ENCODE assay signal across 17 cellular contexts in the genomic region with DNA sequence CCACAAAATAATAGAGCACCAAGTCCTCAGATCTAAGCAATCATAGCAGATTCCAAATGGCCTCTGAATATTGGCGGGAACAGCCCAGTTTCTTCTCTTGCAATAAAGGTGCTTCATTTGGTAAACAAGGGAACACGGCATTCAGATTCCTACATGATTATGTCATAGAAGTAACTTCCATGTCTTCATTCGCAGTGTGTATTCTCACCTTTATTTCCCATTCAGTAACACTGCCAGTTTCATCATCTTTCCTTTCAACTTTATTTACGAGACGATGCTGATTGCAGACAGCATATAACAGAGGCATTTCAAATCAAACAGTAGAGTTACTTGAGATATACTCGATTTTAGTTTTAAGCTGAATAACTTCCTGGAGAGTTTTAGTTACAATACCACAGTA. TPM values are rescaled to one million over a fixed set of nuclear protein-coding genes. Genes with fewer than 3 reads are reported as not detected.
A peak's percentile ranks its signal among the peaks of the same experiment; 100 is the strongest.
DNase-seq lines count a peak whose midpoint lies in the region; ATAC-seq and TF ChIP-seq lines count a peak whose summit lies in the region.
"Had no signal": no experiment of that assay in that cellular context is flagged by ENCODE, and none has a peak within 500 bp of the region (broad histone marks: within the 10 kb centered on the region; RNA-seq: fewer than 3 reads in every experiment).

No MANE protein-coding gene starts in this region.

- H3K4me3 ChIP-seq in RWPE2 (ENCODE audit: severe bottlenecking): no peak overlapping the region
- H3K4me3 ChIP-seq: esophagus muscularis mucosa, spleen had no signal

- DNase-seq in EL: peak; percentile 14
- DNase-seq in HPDE6-E6E7 (ENCODE audit: extremely low spot score): peak; percentile 62
- DNase-seq in RWPE2 (ENCODE audit: low spot score): no peak
- peak; percentile 23 for DNase-seq in kidney tubule cell (ENCODE audit: low spot score)
- no peak for DNase-seq in mucosa of gallbladder (ENCODE audit: low spot score)
- no peak for DNase-seq in COLO829 (ENCODE audit: low spot score)
- DNase-seq in stimulated activated CD4-positive, alpha-beta T cell treated with anti-CD3 and anti-CD28 coated beads, Interleukin-4, amount 100 ng/mL, for 24 hours: no peak
- DNase-seq: activated CD4-positive, alpha-beta memory T cell treated with anti-CD3 and anti-CD28 coated beads, Interleukin-2, amount 10 ng/mL, durations not matched to agents 7 days and 5 days; activated T-cell treated with anti-CD3 and anti-CD28 coated beads, Interleukin-2, amount 50 U/mL, for 48 hours; dermis blood vessel endothelial cell; naive thymus-derived CD8-positive, alpha-beta T cell; NCI-H2171; spleen; T-helper 2 cell had no signal

- H3K27me3 ChIP-seq in RWPE2 (ENCODE audit: insufficient read depth, poor library complexity, severe bottlenecking): no peaks in the 10 kb centered on the region
- H3K27me3 ChIP-seq: esophagus muscularis mucosa had no signal

- H3K36me3 ChIP-seq in RWPE2 (ENCODE audit: low read depth): no peaks in the 10 kb centered on the region
- H3K36me3 ChIP-seq: esophagus muscularis mucosa, spleen had no signal

- H3K4me1 ChIP-seq in RWPE2 (ENCODE audit: insufficient read depth, poor library complexity, severe bottlenecking): peaks cover 22% of the 10 kb centered on the region
- H3K4me1 ChIP-seq: spleen had no signal

- H3K9me3 ChIP-seq in RWPE2 (ENCODE audit: severe bottlenecking): no peaks in the 10 kb centered on the region
- H3K9me3 ChIP-seq: esophagus muscularis mucosa, spleen had no signal

- peak; percentile 81 for ATAC-seq in RWPE2 (ENCODE audit: low read depth)
- ATAC-seq: naive thymus-derived CD8-positive, alpha-beta T cell; stimulated activated memory B cell treated with anti-CD40 and anti-IgM and Interleukin-4, amounts not matched to agents 10 μg/mL and 1 μg/mL and 100 μg/mL, for 72 hours had no signal

- TF ChIP-seq CTCF in RWPE2 (IDR thresholded peaks at IDR 0.05; ENCODE audit: poor library complexity, severe bottlenecking): no peak

- peak overlapping the region; percentile 90 for H3K27ac ChIP-seq in RWPE2 (ENCODE audit: poor library complexity, severe bottlenecking)
- H3K27ac ChIP-seq: esophagus muscularis mucosa, spleen had no signal

RNA-seq across cellular contexts. Expression of gene KLF18, which starts 13.2 kb away (rescaled TPM):
- total RNA-seq in mucosa of gallbladder: 0.06 TPM
- total RNA-seq: activated CD4-positive, alpha-beta memory T cell treated with anti-CD3 and anti-CD28 coated beads, Interleukin-2, amount 10 ng/mL, durations not matched to agents 7 days and 5 days; dermis blood vessel endothelial cell; esophagus muscularis mucosa; lung microvascular endothelial cell; naive thymus-derived CD8-positive, alpha-beta T cell; spleen had no signal

RNA-seq across cellular contexts. Expression of gene KLF17, which starts 36.0 kb away (rescaled TPM):
- not detected for total RNA-seq in mucosa of gallbladder
- total RNA-seq: activated CD4-positive, alpha-beta memory T cell treated with anti-CD3 and anti-CD28 coated beads, Interleukin-2, amount 10 ng/mL, durations not matched to agents 7 days and 5 days; dermis blood vessel endothelial cell; lung microvascular endothelial cell; naive thymus-derived CD8-positive, alpha-beta T cell had no signal

RNA-seq across cellular contexts. Expression of gene DMAP1, which starts 58.6 kb away (rescaled TPM):
- total RNA-seq in mucosa of gallbladder: 45.8 TPM

Comparison
In these comparisons a context has a peak if more than half of its experiments do, and no peak if none do; other contexts are left out.
1. DNase-seq: peak in EL (single experiment), HPDE6-E6E7 (single experiment) and kidney tubule cell (single experiment); none in RWPE2 (single experiment), mucosa of gallbladder (single experiment), COLO829 (single experiment) and stimulated activated CD4-positive, alpha-beta T cell treated with anti-CD3 and anti-CD28 coated beads, Interleukin-4, amount 100 ng/mL, for 24 hours (single experiment).